In the genomic region with DNA sequence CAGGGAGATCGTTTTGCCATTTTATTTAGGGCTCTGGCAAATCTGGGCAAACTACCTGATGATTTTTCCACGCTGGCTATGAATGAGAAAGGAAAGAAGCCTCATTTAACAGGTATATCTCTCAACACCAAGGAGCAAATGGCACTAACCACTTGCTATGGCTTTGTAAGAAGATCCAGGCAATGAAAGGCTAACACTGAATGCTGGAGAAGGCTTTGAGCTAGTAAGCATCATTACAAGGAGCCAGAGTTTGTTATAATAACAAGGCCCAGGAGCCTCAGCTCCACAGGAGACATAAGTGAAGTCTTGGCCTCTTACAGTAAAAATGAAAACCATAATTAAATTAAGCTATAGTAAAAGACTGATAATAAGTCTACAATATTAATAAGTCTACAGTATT, we compare ENCODE assay signal across 17 cellular contexts.
DNase-seq lines count a peak whose midpoint lies in the region; ATAC-seq and TF ChIP-seq lines count a peak whose summit lies in the region.
"Had no signal": no experiment of that assay in that cellular context is flagged by ENCODE, and none has a peak within 500 bp of the region (broad histone marks: within the 10 kb centered on the region; RNA-seq: fewer than 3 reads in every experiment).

No MANE protein-coding gene starts in this region.

- H3K4me1 Mint-ChIP-seq in GM23338 (peaks cover 19% of the 10 kb centered on the region), HFFc6 (ENCODE audit: low read depth) (peaks cover 13% of the 10 kb centered on the region)

- H3K27ac ChIP-seq in GM23338 (ENCODE audit: low read depth) (0 out of 2 replicates have a peak overlapping the region, but pooled peaks have one; percentile 2), iPS-20b (ENCODE audit: low read length) (peak overlapping the region; percentile 29)
- H3K27ac ChIP-seq: HL-60 had no signal

- H3K4me3 ChIP-seq in GM23338 (no peak overlapping the region), adipocyte (ENCODE audit: low read length) (no peak overlapping the region), iPS-20b (ENCODE audit: low read length) (no peak overlapping the region)

- 0 out of 2 replicates have a peak overlapping the region, but pooled peaks have one; percentile 4 for H3K4me2 ChIP-seq in GM23338

- H3K4me1 ChIP-seq in GM23338 (ENCODE audit: insufficient read depth) (peaks cover 26% of the 10 kb centered on the region), adipocyte (ENCODE audit: control insufficient read depth, insufficient read depth, low read length) (peaks cover 32% of the 10 kb centered on the region), iPS-20b (ENCODE audit: insufficient read depth, low read length) (peaks cover 21% of the 10 kb centered on the region)

- H3K36me3 ChIP-seq in GM23338 (ENCODE audit: insufficient read depth), result no peaks in the 10 kb centered on the region
- peaks cover 6% of the 10 kb centered on the region for H3K36me3 ChIP-seq in adipocyte (ENCODE audit: control insufficient read depth, insufficient read depth, low read length, severe bottlenecking)
- no peaks in the 10 kb centered on the region for H3K36me3 ChIP-seq in iPS-20b (ENCODE audit: insufficient read depth, low read depth, low read length)

- H3F3A ChIP-seq in GM23338 (replicated peaks; ENCODE audit: low read depth), result no peaks in the 10 kb centered on the region

- DNase-seq in GM23338 (ENCODE audit: low spot score) (peak; percentile 37), HFFc6 (no peak), adipocyte (ENCODE audit: low read depth) (peak; percentile 4), midbrain (lab: John Stamatoyannopoulos, UW) (no peak), omental fat pad (ENCODE audit: low spot score) (no peak), left colon (no peak)
- no peak for DNase-seq in activated CD4-positive, alpha-beta T cell treated with anti-CD3 and anti-CD28 coated beads for 4 hours
- DNase-seq: AML-193; CD4-positive, CD25-positive, alpha-beta regulatory T cell; DMS53; Kasumi-1; NCI-H1417 treated with DMSO at 0.1 percent for 48 hours; NCI-H2081 treated with DMSO at 0.1 percent for 48 hours; NCI-H82; SHP77 treated with DMSO at 0.1 percent for 48 hours had no signal

- H3K27ac Mint-ChIP-seq in GM23338 (peak overlapping the region; percentile 81), HFFc6 (peak overlapping the region; percentile 15; the same call in 1 of the 2 replicates)
- H3K27ac Mint-ChIP-seq: CD4-positive, CD25-positive, alpha-beta regulatory T cell had no signal

- H3K9me3 ChIP-seq in adipocyte (ENCODE audit: control insufficient read depth, low read length) (no peaks in the 10 kb centered on the region), iPS-20b (ENCODE audit: insufficient read depth, low read depth, low read length) (no peaks in the 10 kb centered on the region)

- H3K9me3 Mint-ChIP-seq in GM23338 (no peaks in the 10 kb centered on the region), HFFc6 (no peaks in the 10 kb centered on the region)
- H3K9me3 Mint-ChIP-seq: CD4-positive, CD25-positive, alpha-beta regulatory T cell had no signal

- H3K27me3 ChIP-seq in GM23338 (ENCODE audit: insufficient read depth) (no peaks in the 10 kb centered on the region), adipocyte (replicated peaks; ENCODE audit: control insufficient read depth, insufficient read depth, low read length) (no peaks in the 10 kb centered on the region), iPS-20b (ENCODE audit: insufficient read depth, low read length) (no peaks in the 10 kb centered on the region)

- TF ChIP-seq CTCF in GM23338 (conservative IDR thresholded peaks at IDR 0.05; ENCODE audit: low read depth in 2 of 2) (no peak), HFFc6 (IDR thresholded peaks at IDR 0.05) (no peak), omental fat pad (IDR thresholded peaks at IDR 0.05) (no peak)

- H3K79me2 ChIP-seq in GM23338 (replicated peaks; ENCODE audit: insufficient read depth), result no peaks in the 10 kb centered on the region

- peak; percentile 67 for ATAC-seq in GM23338
- no peak for ATAC-seq in omental fat pad (ENCODE audit: low FRiP score)
- ATAC-seq in left colon, result no peak

- no peaks in the 10 kb centered on the region for H3K27me3 Mint-ChIP-seq in GM23338 (ENCODE audit: insufficient read depth, low read depth, poor library complexity)
- no peaks in the 10 kb centered on the region for H3K27me3 Mint-ChIP-seq in HFFc6 (ENCODE audit: insufficient read depth)
- H3K27me3 Mint-ChIP-seq: CD4-positive, CD25-positive, alpha-beta regulatory T cell had no signal

- H3K36me3 Mint-ChIP-seq in GM23338 (ENCODE audit: low read depth) (no peaks in the 10 kb centered on the region), HFFc6 (ENCODE audit: low read depth) (no peaks in the 10 kb centered on the region)

- no peak overlapping the region for H2AFZ ChIP-seq in GM23338

- no peak overlapping the region for H3K9ac ChIP-seq in adipocyte (ENCODE audit: low read length)
- peak overlapping the region; percentile 39; the same call in 1 of the 2 replicates for H3K9ac ChIP-seq in iPS-20b (ENCODE audit: low read depth, low read length)

- H3K4me3 Mint-ChIP-seq in GM23338 (no peak overlapping the region), HFFc6 (no peak overlapping the region)
- H3K4me3 Mint-ChIP-seq: CD4-positive, CD25-positive, alpha-beta regulatory T cell had no signal

- intact Hi-C loops in left colon (cut with DNase I, micrococcal nuclease), result no loop called here

- H4K20me1 ChIP-seq in GM23338 (replicated peaks; ENCODE audit: insufficient read depth), result no peaks in the 10 kb centered on the region

- no peaks in the 10 kb centered on the region for H3K9me2 ChIP-seq in GM23338 (ENCODE audit: insufficient read depth)

TF ChIP-seq in GM23338, 12 proteins besides CTCF, POLR2A, EP300 and RAD21 (continues in another document):
- TF ChIP-seq ZNF331 (CRISPR knock-in tag; IDR thresholded peaks at IDR 0.05; ENCODE audit: low read depth) (no peak), STAT1 (IDR thresholded peaks at IDR 0.05; ENCODE audit: unreplicated experiment) (no peak), EZH2phosphoT487 (IDR thresholded peaks at IDR 0.05; ENCODE audit: unreplicated experiment) (no peak), EZH2 (IDR thresholded peaks at IDR 0.05; ENCODE audit: low read depth, unreplicated experiment) (no peak), ZNF114 (CRISPR knock-in tag; IDR thresholded peaks at IDR 0.05) (no peak), JUNB (IDR thresholded peaks at IDR 0.05; ENCODE audit: unreplicated experiment) (no peak), POLR2AphosphoS5 (IDR thresholded peaks at IDR 0.05; ENCODE audit: low read depth) (no peak)
- TF ChIP-seq, protein P1, sequence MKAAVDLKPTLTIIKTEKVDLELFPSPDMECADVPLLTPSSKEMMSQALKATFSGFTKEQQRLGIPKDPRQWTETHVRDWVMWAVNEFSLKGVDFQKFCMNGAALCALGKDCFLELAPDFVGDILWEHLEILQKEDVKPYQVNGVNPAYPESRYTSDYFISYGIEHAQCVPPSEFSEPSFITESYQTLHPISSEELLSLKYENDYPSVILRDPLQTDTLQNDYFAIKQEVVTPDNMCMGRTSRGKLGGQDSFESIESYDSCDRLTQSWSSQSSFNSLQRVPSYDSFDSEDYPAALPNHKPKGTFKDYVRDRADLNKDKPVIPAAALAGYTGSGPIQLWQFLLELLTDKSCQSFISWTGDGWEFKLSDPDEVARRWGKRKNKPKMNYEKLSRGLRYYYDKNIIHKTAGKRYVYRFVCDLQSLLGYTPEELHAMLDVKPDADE (IDR thresholded peaks at IDR 0.05), result no peak

Comparison
In these comparisons a context has a peak if more than half of its experiments do, and no peak if none do; other contexts are left out.
1. DNase-seq: peak in GM23338 (single experiment) and adipocyte (single experiment); none in HFFc6 (single experiment), midbrain (single experiment), activated CD4-positive, alpha-beta T cell treated with anti-CD3 and anti-CD28 coated beads for 4 hours (0 of 2), omental fat pad (single experiment) and left colon (0 of 2).